Comparison of ENCODE assay signal across 11 cellular contexts in the genomic region with DNA sequence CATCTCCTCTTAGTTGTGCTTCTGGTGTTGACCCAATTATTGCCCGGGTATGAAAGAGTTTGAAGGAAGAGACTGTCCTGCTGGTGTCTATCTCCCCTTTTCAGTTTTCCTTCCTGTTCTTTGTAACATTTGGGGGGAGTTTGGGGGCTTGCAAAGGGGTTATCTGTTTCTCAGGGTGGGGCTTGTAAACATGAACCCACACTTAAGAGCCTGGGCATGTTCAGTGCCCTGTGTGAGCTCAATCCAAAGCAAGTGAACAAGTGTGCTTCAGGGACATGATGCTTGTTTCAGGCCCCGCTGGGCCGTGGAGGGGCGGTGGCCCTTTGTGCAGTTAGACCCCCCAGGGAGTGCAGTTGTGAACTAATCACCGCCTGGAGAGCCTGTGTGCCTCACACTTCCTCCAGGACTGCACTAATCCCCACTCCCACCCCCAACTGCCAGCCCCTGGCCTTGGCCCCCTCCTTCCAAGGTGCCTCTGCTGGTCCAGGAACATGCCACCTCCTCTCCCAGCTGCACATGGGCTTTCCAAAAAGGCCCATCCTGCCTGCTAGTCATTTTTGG. TPM values are rescaled to one million over a fixed set of nuclear protein-coding genes. Genes with fewer than 3 reads are reported as not detected.
DNase-seq lines count a peak whose midpoint lies in the region; ATAC-seq and TF ChIP-seq lines count a peak whose summit lies in the region.
"Had no signal": no experiment of that assay in that cellular context is flagged by ENCODE, and none has a peak within 500 bp of the region (broad histone marks: within the 10 kb centered on the region; RNA-seq: fewer than 3 reads in every experiment).

No MANE protein-coding gene starts in this region.

- no peak overlapping the region for H3K4me3 Mint-ChIP-seq in CD8-positive, alpha-beta memory T cell
- no peak overlapping the region for H3K4me3 Mint-ChIP-seq in osteocyte (ENCODE audit: unreplicated experiment)

- CTCF ChIA-PET in CD8-positive, alpha-beta memory T cell (lab: Charles Lee): interaction anchor here (0.9 kb wide), 1 partner anchor 10 kb away, joined by 3 read pairs; no protein-coding TSS in a partner anchor

- H3K4me1 ChIP-seq in CD8-positive, alpha-beta memory T cell (ENCODE audit: insufficient read depth, low read length): peaks cover 32% of the 10 kb centered on the region
- H3K4me1 ChIP-seq in fibroblast of lung (ENCODE audit: control insufficient read depth, extremely low read depth, insufficient read depth, low read length): peaks cover 44% of the 10 kb centered on the region

- peaks cover 0 to 21% (median 6%) of the 10 kb centered on the region in 3 donors for H3K36me3 Mint-ChIP-seq in CD8-positive, alpha-beta memory T cell
- H3K36me3 Mint-ChIP-seq in osteocyte (ENCODE audit: unreplicated experiment): peaks cover 3% of the 10 kb centered on the region

- H3K4me2 ChIP-seq in fibroblast of lung (ENCODE audit: extremely low read depth, insufficient read depth, low read length): peak overlapping the region; percentile 34

- no peaks in the 10 kb centered on the region for H3K9me3 Mint-ChIP-seq in CD8-positive, alpha-beta memory T cell
- H3K9me3 Mint-ChIP-seq in osteocyte (ENCODE audit: unreplicated experiment): no peaks in the 10 kb centered on the region

- no peak for TF ChIP-seq CTCF in fibroblast of lung (conservative IDR thresholded peaks at IDR 0.05 in 1 of 2, IDR thresholded peaks at IDR 0.05 in 1 of 2; ENCODE audit: low read depth in 1 of 2, low read length in 2 of 2)
- TF ChIP-seq CTCF in osteocyte (IDR thresholded peaks at IDR 0.05): no peak
- no peak for TF ChIP-seq CTCF in WERI-Rb-1 (IDR thresholded peaks at IDR 0.05; ENCODE audit: low read depth, low read length)

- DNase-seq in CD8-positive, alpha-beta memory T cell: no peak
- DNase-seq in NCI-H69 (lab: John Stamatoyannopoulos, UW): peak; percentile 84
- peak in 1 of 2 donors; percentile 37 for DNase-seq in fibroblast of lung (ENCODE audit: low read depth in 2 of 2)
- no peak for DNase-seq in osteocyte (ENCODE audit: extremely low spot score, unreplicated experiment)
- DNase-seq in WERI-Rb-1: no peak
- no peak for DNase-seq in AML-193 (lab: John Stamatoyannopoulos, UW)
- DNase-seq: activated CD4-positive, alpha-beta T cell treated with anti-CD3 and anti-CD28 coated beads, Interleukin-2, amount 50 U/mL, for 48 hours; DMS53; NCI-H1048 had no signal

- H3K27ac ChIP-seq in CD8-positive, alpha-beta memory T cell (ENCODE audit: low read depth, low read length): peak overlapping the region; percentile 61
- H3K27ac ChIP-seq in fibroblast of lung (ENCODE audit: insufficient read depth, low read length) (peak overlapping the region; percentile 79), WERI-Rb-1 (no peak overlapping the region)

- H3K27ac Mint-ChIP-seq in CD8-positive, alpha-beta memory T cell: peak overlapping the region in 3 of 8 donors; percentile 12 to 88 (median 88)
- H3K27ac Mint-ChIP-seq in osteocyte (ENCODE audit: unreplicated experiment): peak overlapping the region; percentile 61

- H4K20me1 ChIP-seq in fibroblast of lung (ENCODE audit: control insufficient read depth, extremely low read depth, insufficient read depth, low read length): no peaks in the 10 kb centered on the region

- H3K4me3 ChIP-seq in CD8-positive, alpha-beta memory T cell (ENCODE audit: low read length): no peak overlapping the region
- H3K4me3 ChIP-seq in fibroblast of lung (replicated peaks in 1 of 4; ENCODE audit: control extremely low read depth in 1 of 4, insufficient read depth in 1 of 4, low read depth in 3 of 4, low read length in 4 of 4) (no peak overlapping the region), WERI-Rb-1 (ENCODE audit: low read depth, low read length) (no peak overlapping the region)

- no peak overlapping the region for H2AFZ ChIP-seq in fibroblast of lung (ENCODE audit: low read length)

- H3K27me3 ChIP-seq in CD8-positive, alpha-beta memory T cell (ENCODE audit: insufficient read depth, low read length, poor library complexity, severe bottlenecking): no peaks in the 10 kb centered on the region
- no peaks in the 10 kb centered on the region for H3K27me3 ChIP-seq in fibroblast of lung (ENCODE audit: control insufficient read depth, insufficient read depth, low read length)
- H3K27me3 ChIP-seq in WERI-Rb-1 (ENCODE audit: insufficient read depth, low read depth, severe bottlenecking): no peaks in the 10 kb centered on the region

- ATAC-seq in HG02938 (IDR thresholded peaks at IDR 0.05; ENCODE audit: unreplicated experiment) (no peak), GM18861 (IDR thresholded peaks at IDR 0.05; ENCODE audit: unreplicated experiment) (no peak)

- no peaks in the 10 kb centered on the region for H3K9me3 ChIP-seq in CD8-positive, alpha-beta memory T cell (ENCODE audit: low read length)
- H3K9me3 ChIP-seq in fibroblast of lung (ENCODE audit: control insufficient read depth, insufficient read depth, low read depth, low read length) (no peaks in the 10 kb centered on the region), WERI-Rb-1 (ENCODE audit: severe bottlenecking) (no peaks in the 10 kb centered on the region)

- H3K36me3 ChIP-seq in CD8-positive, alpha-beta memory T cell (ENCODE audit: insufficient read depth, low read length): no peaks in the 10 kb centered on the region
- H3K36me3 ChIP-seq in fibroblast of lung (ENCODE audit: control insufficient read depth, insufficient read depth, low read length) (no peaks in the 10 kb centered on the region), WERI-Rb-1 (peaks cover 30% of the 10 kb centered on the region)

- POLR2A ChIA-PET in CD8-positive, alpha-beta memory T cell (lab: Charles Lee): no interaction called here

- no peaks in the 10 kb centered on the region for H3K27me3 Mint-ChIP-seq in CD8-positive, alpha-beta memory T cell
- H3K27me3 Mint-ChIP-seq in osteocyte (ENCODE audit: unreplicated experiment): no peaks in the 10 kb centered on the region

- peaks cover 54 to 90% (median 75%) of the 10 kb centered on the region in 3 donors for H3K4me1 Mint-ChIP-seq in CD8-positive, alpha-beta memory T cell
- peaks cover 57% of the 10 kb centered on the region for H3K4me1 Mint-ChIP-seq in osteocyte (ENCODE audit: unreplicated experiment)

- H3K79me2 ChIP-seq in fibroblast of lung (ENCODE audit: control insufficient read depth, insufficient read depth, low read length): peaks cover 80% of the 10 kb centered on the region

- no peak overlapping the region for H3K9ac ChIP-seq in fibroblast of lung (ENCODE audit: insufficient read depth, low read length)

RNA-seq across cellular contexts. Expression of a gene that starts 58.1 kb away (rescaled TPM):
- 10 to 100 TPM; 17.7 to 18.7 TPM for total RNA-seq in CD8-positive, alpha-beta memory T cell
- polyA plus RNA-seq in CD8-positive, alpha-beta memory T cell: 8.5 TPM
- 15.2 and 18.8 TPM in 2 replicates for total RNA-seq in fibroblast of lung
- 2.4 and 2.8 TPM in 2 replicates for polyA plus RNA-seq in fibroblast of lung
- 5.5 and 7.7 TPM in 2 replicates for polyA plus RNA-seq in fibroblast of lung (2012)
- polyA minus RNA-seq in fibroblast of lung (ENCODE audit: low replicate concordance): 19.9 and 29.8 TPM in 2 replicates
- 29.4 and 29.9 TPM in 2 replicates for total RNA-seq in osteocyte
